20 cellular contexts compared by ENCODE assay signal in genomic region chr3:143469159-143469558, GRCh38.
DNase-seq lines count a peak whose midpoint lies in the region; ATAC-seq, FAIRE-seq and TF ChIP-seq lines count a peak whose summit lies in the region.
"Had no signal": no experiment of that assay in that cellular context is flagged by ENCODE, and none has a peak within 500 bp of the region (broad histone marks: within the 10 kb centered on the region; RNA-seq: fewer than 3 reads in every experiment).

No MANE protein-coding gene starts in this region.

- CTCF ChIA-PET in HepG2 (lab: Yijun Ruan, JAX; ENCODE audit: low intra/inter-chr PET ratio, low total read pairs) (no interaction called here), K562 (lab: Yijun Ruan, JAX; ENCODE audit: low intra/inter-chr PET ratio) (no interaction called here)

- ATAC-seq in HepG2 (no peak), right lobe of liver (no peak), K562 (no peak), HG02938 (IDR thresholded peaks at IDR 0.05; ENCODE audit: unreplicated experiment) (no peak)
- ATAC-seq: A549; CD8-positive, alpha-beta T cell had no signal

- FAIRE-seq in HepG2 (lab: Jason Lieb, UNC) (no peak), K562 (lab: Jason Lieb, UNC) (no peak)
- FAIRE-seq: A549, D721Med, G401.6, GM12891, GM19239 had no signal

- in situ Hi-C loops in HepG2 (cut with HindIII; ENCODE audit: extremely low pct_ligation_motif_present, low pct_unique_long_range_greater_than_20kb) (no loop called here), K562 (cut with MboI) (no loop called here)

- TF ChIP-seq CTCF in HepG2 (CRISPR knock-in tag; IDR thresholded peaks at IDR 0.05): no peak
- no peak for TF ChIP-seq CTCF in right lobe of liver (IDR thresholded peaks at IDR 0.05)
- no peak for TF ChIP-seq CTCF in K562 (IDR thresholded peaks at IDR 0.05 in 2 of 3, conservative IDR thresholded peaks at IDR 0.05 in 1 of 3; ENCODE audit: insufficient read depth in 2 of 3, low read depth in 1 of 3, low read length in 3 of 3)

- TF ChIP-seq POLR2A in HepG2 (IDR thresholded peaks at IDR 0.05; ENCODE audit: insufficient read depth in 1 of 2, low read depth in 2 of 2, low read length in 2 of 2) (no peak), right lobe of liver (IDR thresholded peaks at IDR 0.05) (no peak), K562 (conservative IDR thresholded peaks at IDR 0.05) (no peak)

- BruUV-seq in HepG2 (replicated peaks; lab: Mats Ljungman, UMichigan) (no TSS peak), K562 (replicated peaks; lab: Mats Ljungman, UMichigan) (no TSS peak)

- DNase-seq in HepG2 (ENCODE audit: low spot score) (no peak), right lobe of liver (no peak), K562 (ENCODE audit: extremely low read depth in 1 of 4, low spot score in 3 of 4) (no peak), NCI-H446 (lab: John Stamatoyannopoulos, UW) (no peak)
- DNase-seq: AML-193; Caco-2; Calu3; CD4-positive, alpha-beta T cell; CD8-positive, alpha-beta T cell; DMS79 treated with DMSO at 0.1 percent for 48 hours; GF-D8 had no signal

- H4K20me1 ChIP-seq in HepG2 (ENCODE audit: insufficient read depth, low read length) (no peaks in the 10 kb centered on the region), K562 (replicated peaks; ENCODE audit: control insufficient read depth, insufficient read depth, low read length) (no peaks in the 10 kb centered on the region)
- H4K20me1 ChIP-seq: BLaER1 treated with 17β-estradiol and CSF1 and Interleukin-3, amounts not matched to agents 10 nM and 100 nM had no signal

- H3K9me1 ChIP-seq in K562 (ENCODE audit: control insufficient read depth, insufficient read depth, low read length): no peaks in the 10 kb centered on the region

- H3K9ac ChIP-seq in HepG2 (ENCODE audit: insufficient read depth, low read depth, low read length) (no peak overlapping the region), K562 (ENCODE audit: insufficient read depth in 1 of 2, low read depth in 2 of 2, low read length in 2 of 2) (no peak overlapping the region)
- H3K9ac ChIP-seq: BLaER1 treated with 17β-estradiol and CSF1 and Interleukin-3, amounts not matched to agents 10 nM and 100 nM had no signal

- H3K9me3 ChIP-seq in HepG2 (ENCODE audit: low read length): no peaks in the 10 kb centered on the region
- no peaks in the 10 kb centered on the region for H3K9me3 ChIP-seq in right lobe of liver
- no peaks in the 10 kb centered on the region for H3K9me3 ChIP-seq in K562 (replicated peaks; ENCODE audit: control insufficient read depth, insufficient read depth, low read depth, low read length)
- H3K9me3 ChIP-seq: A549; BLaER1 treated with 17β-estradiol and CSF1 and Interleukin-3, amounts not matched to agents 10 nM and 100 nM; Caco-2 had no signal

- under 1% methylated on average over 5 of the region's 5 CpGs for WGBS in HepG2 (ENCODE audit: low lambda C conversion rate)
- WGBS in right lobe of liver (ENCODE audit: insufficient coverage, low coverage, low lambda C conversion rate, missing lambda C conversion rate): 37% methylated on average over 5 of the region's 5 CpGs
- 2% methylated on average over 5 of the region's 5 CpGs for WGBS in K562 (ENCODE audit: insufficient coverage, low coverage, missing lambda C conversion rate)

- H2AFZ ChIP-seq in HepG2 (ENCODE audit: low read length) (no peak overlapping the region), K562 (ENCODE audit: low read depth, low read length) (no peak overlapping the region)

- H3K79me2 ChIP-seq in HepG2 (ENCODE audit: insufficient read depth, low read length): no peaks in the 10 kb centered on the region
- no peaks in the 10 kb centered on the region for H3K79me2 ChIP-seq in K562 (ENCODE audit: control insufficient read depth, insufficient read depth, low read length)

- TF ChIP-seq EP300 in HepG2 (IDR thresholded peaks at IDR 0.05; ENCODE audit: low read depth in 2 of 2, low read length in 2 of 2): no peak
- no peak for TF ChIP-seq EP300 in HepG2 (CRISPR knock-in tag; IDR thresholded peaks at IDR 0.05; ENCODE audit: borderline replicate concordance)
- no peak for TF ChIP-seq EP300 in K562 (IDR thresholded peaks at IDR 0.05; ENCODE audit: low read length)

- intact Hi-C loops in HepG2 (cut with micrococcal nuclease; ENCODE audit: unreplicated experiment) (no loop called here), right lobe of liver (cut with DNase I) (no loop called here), K562 (cut with micrococcal nuclease) (no loop called here)

- H3K4me2 ChIP-seq in HepG2 (ENCODE audit: low read depth, low read length) (no peak overlapping the region), K562 (ENCODE audit: insufficient read depth, low read length) (no peak overlapping the region)
- H3K4me2 ChIP-seq: A549; BLaER1 treated with 17β-estradiol and CSF1 and Interleukin-3, amounts not matched to agents 10 nM and 100 nM had no signal

- POLR2A ChIA-PET in HepG2 (lab: Yijun Ruan, JAX): no interaction called here
- POLR2A ChIA-PET in K562 (lab: Yijun Ruan, JAX): interaction anchor here (1.5 kb wide), 1 partner anchor 9 kb away, joined by 3 read pairs; no protein-coding TSS in a partner anchor

- H3K4me3 ChIP-seq in HepG2 (replicated peaks in 1 of 3; ENCODE audit: insufficient read depth in 1 of 3, low read depth in 2 of 3, low read length in 3 of 3) (no peak overlapping the region), right lobe of liver (no peak overlapping the region), K562 (no peak overlapping the region)
- H3K4me3 ChIP-seq: A549; BLaER1 treated with 17β-estradiol and CSF1 and Interleukin-3, amounts not matched to agents 10 nM and 100 nM had no signal

- H3K27ac ChIP-seq in HepG2 (ENCODE audit: extremely low read length, insufficient read depth, low read length) (no peak overlapping the region), right lobe of liver (no peak overlapping the region), K562 (ENCODE audit: extremely low read depth, low read depth, low read length) (no peak overlapping the region)
- H3K27ac ChIP-seq: 22Rv1; A549; BLaER1 treated with 17β-estradiol and CSF1 and Interleukin-3, amounts not matched to agents 10 nM and 100 nM; C4-2B had no signal

- H3K4me1 ChIP-seq in HepG2 (ENCODE audit: insufficient read depth, low read length): no peaks in the 10 kb centered on the region
- no peaks in the 10 kb centered on the region for H3K4me1 ChIP-seq in right lobe of liver
- no peaks in the 10 kb centered on the region for H3K4me1 ChIP-seq in K562 (replicated peaks in 1 of 2; ENCODE audit: control insufficient read depth in 2 of 2, insufficient read depth in 2 of 2, low read length in 2 of 2)
- H3K4me1 ChIP-seq: Caco-2 had no signal

- H3K27me3 ChIP-seq in HepG2 (ENCODE audit: control insufficient read depth in 1 of 2, insufficient read depth in 2 of 2, low read length in 2 of 2) (no peaks in the 10 kb centered on the region), right lobe of liver (no peaks in the 10 kb centered on the region), K562 (ENCODE audit: control insufficient read depth in 2 of 2, insufficient read depth in 2 of 2, low read length in 2 of 2) (peaks cover 0 to 3% of the 10 kb centered on the region in 2 experiments; a peak in 1 of 5 replicates)
- H3K27me3 ChIP-seq: BLaER1 treated with 17β-estradiol and CSF1 and Interleukin-3, amounts not matched to agents 10 nM and 100 nM had no signal

- H3K36me3 ChIP-seq in HepG2 (replicated peaks in 1 of 2; ENCODE audit: control insufficient read depth in 1 of 2, insufficient read depth in 2 of 2, low read length in 2 of 2) (no peaks in the 10 kb centered on the region), right lobe of liver (no peaks in the 10 kb centered on the region), K562 (ENCODE audit: control insufficient read depth, insufficient read depth, low read length) (no peaks in the 10 kb centered on the region)

- TF ChIP-seq RAD21 in HepG2 (CRISPR knock-in tag; IDR thresholded peaks at IDR 0.05) (no peak), K562 (CRISPR knock-in tag; conservative IDR thresholded peaks at IDR 0.05 in 1 of 2, IDR thresholded peaks at IDR 0.05 in 1 of 2) (no peak)

TF ChIP-seq in HepG2, 621 proteins besides CTCF, POLR2A, EP300 and RAD21:
- TF ChIP-seq SOX5 (CRISPR knock-in tag; IDR thresholded peaks at IDR 0.05; ENCODE audit: borderline replicate concordance) (no peak), CEBPB (IDR thresholded peaks at IDR 0.05; ENCODE audit: borderline replicate concordance, low read depth, low read length) (peak; percentile 50; the same call in 1 of the 2 replicates), ZNF660 (CRISPR knock-in tag; IDR thresholded peaks at IDR 0.05; ENCODE audit: borderline replicate concordance, low read depth) (no peak), POLR2G (IDR thresholded peaks at IDR 0.05; ENCODE audit: low read depth, low read length) (no peak)

TF ChIP-seq in K562, 482 proteins besides CTCF, POLR2A, EP300 and RAD21:
- TF ChIP-seq GABPA (tag; conservative IDR thresholded peaks at IDR 0.05; ENCODE audit: low read depth) (no peak), CEBPB (tag; IDR thresholded peaks at IDR 0.05) (peak; percentile 66), MCM5 (IDR thresholded peaks at IDR 0.05; ENCODE audit: low read depth) (no peak), CEBPG (CRISPR knock-in tag; IDR thresholded peaks at IDR 0.05) (no peak), CEBPG (tag; conservative IDR thresholded peaks at IDR 0.05 in 1 of 2, IDR thresholded peaks at IDR 0.05 in 1 of 2) (peak; percentile 47 to 74; a peak in 3 of 4 replicates), RUNX1 (IDR thresholded peaks at IDR 0.05; ENCODE audit: low read depth) (no peak)

Comparison
In these comparisons a context has a peak if more than half of its experiments do, and no peak if none do; other contexts are left out.
1. Of the 241 proteins assayed by ChIP-seq in both HepG2 and K562: peak only in HepG2: none; only in K562: CEBPG; in both: CEBPB; in neither: 239.